Comparison of ENCODE assay signal across 8 cellular contexts in the genomic region with DNA sequence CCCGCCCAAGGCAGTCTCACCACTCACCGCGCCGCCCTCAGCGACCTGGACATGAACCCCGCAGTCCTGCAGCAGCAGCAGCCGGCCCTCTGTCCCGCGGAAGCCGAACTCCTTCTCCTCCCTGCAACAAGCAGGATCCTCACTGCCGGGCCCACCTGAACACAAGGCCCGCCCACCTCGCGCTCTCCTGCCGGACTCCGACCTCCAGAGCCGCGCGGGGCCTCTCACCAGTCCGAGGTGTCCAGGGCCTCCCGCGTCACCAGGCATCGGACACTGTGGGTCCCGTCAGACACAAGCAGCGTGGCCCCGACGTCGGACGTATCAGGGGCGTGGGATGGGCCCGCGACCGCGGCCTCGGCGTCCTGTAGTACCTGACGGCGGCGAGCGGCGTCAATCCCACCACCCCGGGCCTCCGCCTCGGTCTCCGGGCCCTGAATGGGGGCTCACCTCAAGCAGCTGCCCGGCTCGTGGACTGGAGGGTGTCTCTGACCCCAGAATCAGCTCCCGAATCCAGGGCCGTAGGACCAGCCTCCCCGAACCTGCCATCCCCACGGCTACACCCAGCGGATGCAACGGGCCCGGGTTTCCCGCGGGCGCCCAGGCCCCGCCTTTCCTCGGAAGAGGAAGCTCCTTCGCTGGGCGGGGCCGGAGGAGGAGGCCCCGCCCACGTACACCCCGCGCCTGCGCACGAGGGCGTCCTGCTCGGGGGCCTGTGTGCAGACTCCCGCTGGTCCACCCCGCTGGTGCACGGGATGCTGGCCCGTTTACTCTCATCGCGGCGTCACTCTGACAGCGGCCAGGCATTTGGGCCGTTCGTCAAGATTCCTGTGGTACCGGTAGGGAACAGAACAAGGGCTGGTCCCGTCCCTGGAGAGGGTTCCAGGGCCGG. TPM values are rescaled to one million over a fixed set of nuclear protein-coding genes. Genes with fewer than 3 reads are reported as not detected.
A peak's percentile ranks its signal among the peaks of the same experiment; 100 is the strongest.
DNase-seq lines count a peak whose midpoint lies in the region; ATAC-seq and TF ChIP-seq lines count a peak whose summit lies in the region.

Gene ACD (minus strand): TSS at position 586 of the 889 bp plus-strand sequence. CDS start 40 bp downstream, at position 546.

- H3K4me1 ChIP-seq in uterus: peaks cover 0 to 18% of the 10 kb centered on the region in 2 donors

- in situ Hi-C loops in GM13977 (cut with MboI; ENCODE audit: low pct_unique_long_range_greater_than_20kb, low sequenced_read_pairs, unreplicated experiment): loop anchor here (10.0 kb wide), 1 partner anchor 125 kb away; no protein-coding TSS in a partner anchor

- no peaks in the 10 kb centered on the region for H3K36me3 ChIP-seq in uterus

- H3K9me3 ChIP-seq in uterus: no peaks in the 10 kb centered on the region

- no peak for TF ChIP-seq CTCF in GM13977 (IDR thresholded peaks at IDR 0.05; ENCODE audit: extremely low read depth, insufficient read depth, missing control alignments)
- TF ChIP-seq CTCF in uterus (IDR thresholded peaks at IDR 0.05): peak in 2 of 4 experiments; percentile 6 to 35

- ATAC-seq in HG02759 (IDR thresholded peaks at IDR 0.05; ENCODE audit: unreplicated experiment) (peak; percentile 61), left ventricle myocardium superior (peak; percentile 94)

- peak within 1 kb of the TSS; percentile 64 to 94 for H3K4me3 ChIP-seq in uterus

- DNase-seq in GM13977 (ENCODE audit: low spot score): peak; percentile 100
- peak; percentile 88 for DNase-seq in NCI-H1436 (lab: John Stamatoyannopoulos, UW)
- DNase-seq in anterior cingulate cortex (lab: John Stamatoyannopoulos, UW): peak; percentile 59 to 95 (median 86)
- DNase-seq in left ventricle myocardium superior: peak; percentile 94
- peak; percentile 93 for DNase-seq in putamen (ENCODE audit: low spot score)
- DNase-seq in uterus: peak; percentile 88 to 94

- H3K27ac ChIP-seq in uterus: peak within 1 kb of the TSS; percentile 94

- H3K27me3 ChIP-seq in uterus: peaks cover 0 to 1% of the 10 kb centered on the region in 2 donors

- intact Hi-C loops in T-helper 2 cell treated with Interferon-gamma antibody and Interleukin-4, amounts not matched to agents 100 ng/mL and 5 ng/mL, for 36 hours (cut with micrococcal nuclease): loop anchor here (1.0 to 10.0 kb wide), 8 partner anchors 8 to 415 kb away; partner anchors contain the start of genes ATP6V0D1, CARMIL2, CENPT and CTCF
- intact Hi-C loops in left ventricle myocardium superior (cut with micrococcal nuclease): no loop called here
- intact Hi-C loops in uterus (cut with DNase I; ENCODE audit: low total_unique reads): no loop called here

- peak; percentile 75 to 93 for TF ChIP-seq POLR2A in uterus (IDR thresholded peaks at IDR 0.05)

RNA-seq across cellular contexts. Expression of gene ACD, which starts in this region (rescaled TPM):
- 39.1 and 41.1 TPM in 2 replicates for total RNA-seq in T-helper 2 cell treated with Interferon-gamma antibody and Interleukin-4, amounts not matched to agents 100 ng/mL and 5 ng/mL, for 36 hours
- 7.8 TPM for total RNA-seq in left ventricle myocardium superior
- total RNA-seq in uterus: 10 to 100 TPM; 17.8 to 33.4 (median 29.8) TPM

Comparison
In these comparisons a context has a peak if more than half of its experiments do, and no peak if none do; other contexts are left out.
1. Peak in every context shown above with its lines: DNase-seq, ATAC-seq, H3K4me3 ChIP-seq and H3K27ac ChIP-seq.